In genomic region chr2:100870652-100871531, GRCh38 we compare ENCODE assay signal across 2 cellular contexts.
TF ChIP-seq lines count a peak whose summit lies in the region.

No MANE protein-coding gene starts in this region.

TF ChIP-seq in K562, 482 proteins besides CTCF, POLR2A, EP300 and RAD21 (continued from another document):
- TF ChIP-seq ZBTB40 (IDR thresholded peaks at IDR 0.05) (peak; percentile 90), ZBTB40 (CRISPR knock-in tag; IDR thresholded peaks at IDR 0.05) (no peak)

TF ChIP-seq in liver, 16 proteins besides CTCF, POLR2A, EP300 and RAD21 (continued from another document):
- TF ChIP-seq REST (IDR thresholded peaks at IDR 0.05) (peak; percentile 59), FOXA2 (IDR thresholded peaks at IDR 0.05) (peak; percentile 46), ATF3 (IDR thresholded peaks at IDR 0.05) (no peak), RXRA (IDR thresholded peaks at IDR 0.05) (peak; percentile 95 to 97), FOXA1 (IDR thresholded peaks at IDR 0.05) (no peak), TAF1 (conservative IDR thresholded peaks at IDR 0.05) (no peak), SP1 (IDR thresholded peaks at IDR 0.05) (peak; percentile 85), GABPA (IDR thresholded peaks at IDR 0.05 in 1 of 2, conservative IDR thresholded peaks at IDR 0.05 in 1 of 2) (no peak)
